Comparison of ENCODE assay signal across 11 cellular contexts in the genomic region with DNA sequence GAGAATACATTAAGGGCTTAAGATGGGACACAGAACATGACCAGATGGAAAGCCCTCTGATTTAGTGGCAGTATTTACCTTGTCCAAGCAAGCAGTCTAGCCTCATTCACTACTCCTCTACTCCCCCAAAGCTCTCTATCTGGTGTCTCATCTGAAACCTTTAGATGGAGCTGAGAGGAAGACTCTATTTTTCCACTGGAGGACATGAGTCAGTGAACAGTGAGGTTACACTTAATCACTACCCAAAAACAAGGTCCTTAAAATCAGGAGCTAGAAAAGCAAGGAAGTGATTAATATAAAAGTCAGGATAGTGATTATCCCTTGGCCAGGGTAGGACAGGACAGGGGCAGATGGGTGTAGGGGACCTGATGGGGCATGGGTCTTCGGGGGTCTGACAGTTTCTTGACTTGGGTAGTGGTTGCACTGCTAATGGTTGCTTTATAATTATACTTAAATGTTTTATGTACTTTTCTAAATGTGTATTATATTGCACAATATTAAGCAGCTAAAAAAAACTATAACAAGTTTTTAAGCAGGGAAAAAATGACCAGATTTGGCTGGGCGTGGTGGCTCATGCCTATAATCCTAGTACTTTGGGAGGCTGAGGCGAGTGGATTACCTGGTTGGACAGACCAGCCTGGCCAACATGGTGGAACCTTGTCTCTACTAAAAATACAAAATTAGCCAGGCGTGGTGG. TPM values are rescaled to one million over a fixed set of nuclear protein-coding genes. Genes with fewer than 3 reads are reported as not detected.
DNase-seq lines count a peak whose midpoint lies in the region; ATAC-seq, FAIRE-seq and TF ChIP-seq lines count a peak whose summit lies in the region.
"Had no signal": no experiment of that assay in that cellular context is flagged by ENCODE, and none has a peak within 500 bp of the region (broad histone marks: within the 10 kb centered on the region; RNA-seq: fewer than 3 reads in every experiment).

No MANE protein-coding gene starts in this region.

- 97% methylated on average over 4 of the region's 4 CpGs for WGBS in GM12878 (ENCODE audit: insufficient coverage, insufficient replicate concordance, low lambda C conversion rate, missing lambda C conversion rate)
- WGBS in hepatocyte (ENCODE audit: low lambda C conversion rate, missing lambda C conversion rate) = 86% methylated on average over 4 of the region's 4 CpGs

- H3K9me3 ChIP-seq in OCI-LY1 (ENCODE audit: low read length) (no peaks in the 10 kb centered on the region), GM12878 (replicated peaks; ENCODE audit: control insufficient read depth, insufficient read depth, low read length) (no peaks in the 10 kb centered on the region), hepatocyte (ENCODE audit: low read depth) (no peaks in the 10 kb centered on the region)

- no peak for FAIRE-seq in GM12878 (lab: Jason Lieb, UNC)

- no peak for TF ChIP-seq RAD21 in GM12878 (IDR thresholded peaks at IDR 0.05; ENCODE audit: insufficient read depth, low read depth, low read length)

- RAD21 ChIA-PET in GM12878 (lab: Charles Lee; ENCODE audit: unreplicated experiment) = interaction anchor here (0.8 to 6.5 kb wide), 14 partner anchors 10 to 95 kb away, joined by 3 to 102 read pairs (median 8); a partner anchor contains a TSS

- no peak for TF ChIP-seq POLR2A in GM12878 (IDR thresholded peaks at IDR 0.05; ENCODE audit: low read depth, low read length)

- in situ Hi-C loops in GM12878 (cut with MboI) = no loop called here

- H3K27ac ChIP-seq in OCI-LY1 (ENCODE audit: low read depth, low read length, poor library complexity, severe bottlenecking) (peak overlapping the region; percentile 97), GM12878 (ENCODE audit: control insufficient read depth, insufficient read depth) (peak overlapping the region; percentile 22), hepatocyte (no peak overlapping the region)
- H3K27ac ChIP-seq: PC-9 had no signal

- H4K20me1 ChIP-seq in OCI-LY1 (ENCODE audit: insufficient read depth, low read length) = no peaks in the 10 kb centered on the region
- H4K20me1 ChIP-seq in GM12878 (ENCODE audit: control insufficient read depth, insufficient read depth) = no peaks in the 10 kb centered on the region
- H4K20me1 ChIP-seq in hepatocyte (ENCODE audit: insufficient read depth, poor library complexity, severe bottlenecking) = no peaks in the 10 kb centered on the region

- peak overlapping the region; percentile 81 for H3K4me3 ChIP-seq in OCI-LY1 (ENCODE audit: low read depth, low read length, poor library complexity, severe bottlenecking)
- H3K4me3 ChIP-seq in GM12878 = peak overlapping the region; percentile 89
- H3K4me3 ChIP-seq in skeletal muscle cell (ENCODE audit: low read depth, low read length) = no peak overlapping the region
- H3K4me3 ChIP-seq in hepatocyte = no peak overlapping the region
- H3K4me3 ChIP-seq: PC-9 had no signal

- SMC1A ChIA-PET in GM12878 (lab: Charles Lee; ENCODE audit: uncharacterized antibody, unreplicated experiment) = interaction anchor here (1.0 to 17.4 kb wide), 18 partner anchors 10 to 109 kb away, joined by 3 to 396 read pairs (median 5); a partner anchor contains a TSS

- H3K27me3 ChIP-seq in OCI-LY1 (ENCODE audit: insufficient read depth, low read length) = no peaks in the 10 kb centered on the region
- H3K27me3 ChIP-seq in GM12878 (replicated peaks in 1 of 2; ENCODE audit: control insufficient read depth in 2 of 2, insufficient read depth in 2 of 2, low read length in 1 of 2) = no peaks in the 10 kb centered on the region
- no peaks in the 10 kb centered on the region for H3K27me3 ChIP-seq in hepatocyte

- DNase-seq in activated CD8-positive, alpha-beta memory T cell treated with anti-CD3 and anti-CD28 coated beads for 24 hours = peak; percentile 66
- no peak for DNase-seq in activated CD8-positive, alpha-beta memory T cell treated with anti-CD3 and anti-CD28 coated beads, Interleukin-2, amount 50 U/mL, for 48 hours
- DNase-seq in GM12878 (ENCODE audit: low read depth, low spot score) = no peak
- peak; percentile 9 for DNase-seq in skeletal muscle cell (ENCODE audit: low read depth)
- no peak for DNase-seq in SHP77 (lab: John Stamatoyannopoulos, UW)
- no peak for DNase-seq in hepatocyte (ENCODE audit: low spot score)
- DNase-seq: hypothalamus, MM.1S, PC-9 had no signal

- H3K36me3 ChIP-seq in OCI-LY1 (ENCODE audit: insufficient read depth, low read length) (peaks cover 17% of the 10 kb centered on the region), GM12878 (ENCODE audit: control insufficient read depth in 2 of 2, insufficient read depth in 2 of 2, low read length in 1 of 2) (peaks cover 0 to 6% of the 10 kb centered on the region in 2 experiments; a peak in 2 of 4 replicates), hepatocyte (replicated peaks; ENCODE audit: insufficient read depth, low read depth) (no peaks in the 10 kb centered on the region)

- POLR2A ChIA-PET in GM12878 (lab: Charles Lee) = interaction anchor here (0.5 to 6.5 kb wide), 9 partner anchors 9 to 379 kb away, joined by 3 to 56 read pairs (median 15); a partner anchor contains a TSS

- 0 out of 2 replicates have a peak, but pooled peaks cover 5% of the 10 kb centered on the region for H3F3A ChIP-seq in OCI-LY1 (ENCODE audit: insufficient read depth, low read length)

- no peak for TF ChIP-seq CTCF in OCI-LY1 (IDR thresholded peaks at IDR 0.05; ENCODE audit: low read length)
- TF ChIP-seq CTCF in GM12878 (IDR thresholded peaks at IDR 0.05 in 2 of 3, conservative IDR thresholded peaks at IDR 0.05 in 1 of 3; ENCODE audit: control insufficient read depth in 2 of 3, extremely low read depth in 1 of 3, insufficient read depth in 1 of 3, low read depth in 3 of 3, low read length in 3 of 3) = no peak
- no peak for TF ChIP-seq CTCF in hepatocyte (IDR thresholded peaks at IDR 0.05; ENCODE audit: poor library complexity)

- no peak for TF ChIP-seq EP300 in GM12878 (IDR thresholded peaks at IDR 0.05; ENCODE audit: borderline replicate concordance in 1 of 2, control insufficient read depth in 1 of 2, low read depth in 2 of 2, low read length in 2 of 2)

- intact Hi-C loops in GM12878 (cut with micrococcal nuclease; ENCODE audit: unreplicated experiment) = no loop called here

- CTCF ChIA-PET in GM12878 (lab: Yijun Ruan, JAX) = interaction anchor here (0.5 to 5.9 kb wide), 14 partner anchors 10 to 175 kb away, joined by 3 to 79 read pairs (median 4); a partner anchor contains a TSS

- H3K9me2 ChIP-seq in OCI-LY1 (ENCODE audit: low read depth, low read length) (no peaks in the 10 kb centered on the region), hepatocyte (replicated peaks; ENCODE audit: insufficient read depth) (no peaks in the 10 kb centered on the region)

- BruUV-seq in GM12878 (replicated peaks; lab: Mats Ljungman, UMichigan) = no TSS peak

- H3K4me2 ChIP-seq in OCI-LY1 (ENCODE audit: low read length) (peak overlapping the region; percentile 88), GM12878 (ENCODE audit: control insufficient read depth, insufficient read depth) (peak overlapping the region; percentile 77), hepatocyte (no peak overlapping the region)
- H3K4me2 ChIP-seq: PC-9 had no signal

- H3K4me1 ChIP-seq in OCI-LY1 (ENCODE audit: insufficient read depth, low read length, severe bottlenecking) (peaks cover 64% of the 10 kb centered on the region), GM12878 (ENCODE audit: control insufficient read depth, insufficient read depth, low read length) (peaks cover 28% of the 10 kb centered on the region), hepatocyte (ENCODE audit: insufficient read depth) (no peaks in the 10 kb centered on the region)

- ATAC-seq in GM12878 (peak; percentile 12; the same call in 2 of the 3 replicates), HG02678 (IDR thresholded peaks at IDR 0.05; ENCODE audit: unreplicated experiment) (no peak)

- H3K9ac ChIP-seq in OCI-LY1 (ENCODE audit: low read length) (no peak overlapping the region; the same call in 1 of the 2 replicates), GM12878 (ENCODE audit: control insufficient read depth, insufficient read depth, low read length) (peak overlapping the region; percentile 28; the same call in 1 of the 2 replicates)

- peaks cover 59% of the 10 kb centered on the region for H3K79me2 ChIP-seq in OCI-LY1 (ENCODE audit: insufficient read depth, low read length)
- peaks cover 69% of the 10 kb centered on the region for H3K79me2 ChIP-seq in GM12878 (ENCODE audit: control insufficient read depth, insufficient read depth, low read length)
- no peaks in the 10 kb centered on the region for H3K79me2 ChIP-seq in hepatocyte

- H2AFZ ChIP-seq in OCI-LY1 (ENCODE audit: low read length) = no peak overlapping the region
- no peak overlapping the region for H2AFZ ChIP-seq in GM12878 (ENCODE audit: control insufficient read depth, low read depth, low read length)
- no peak overlapping the region for H2AFZ ChIP-seq in hepatocyte
- H2AFZ ChIP-seq: PC-9 had no signal

RNA-seq across cellular contexts. Expression of a gene that starts 3.0 kb away (rescaled TPM):
- total RNA-seq in GM12878 (2013; cell fraction: nucleolus; rRNA removed) = 139 and 163 TPM in 2 replicates
- total RNA-seq in GM12878 (2014; rRNA removed) (43.3 and 55.3 TPM in 2 replicates), GM12878 (2014; rRNA removed; fragmentation: Illumina TruSeq; extraction: Trizol) (62.1 and 66.0 TPM in 2 replicates), GM12878 (2021) (39.5 and 46.6 TPM in 2 replicates), hepatocyte (0.17 TPM in 1 of 2 replicates, not detected in the other)
- 16.1 TPM for polyA plus RNA-seq in GM12878 (2011; ENCODE audit: low read depth)
- polyA plus RNA-seq in GM12878 (2011; rRNA removed) (29.6 and 45.0 TPM in 2 replicates), GM12878 (2014; fragmentation: Illumina TruSeq; extraction: Trizol) (65.1 and 89.6 TPM in 2 replicates), GM12878 (2014; fragmentation: Nextera tagmentation; extraction: Ambion mirVana) (10 to 100 TPM; 30.3 to 32.3 TPM), GM12878 (2014; rRNA removed) (21.1 and 22.8 TPM in 2 replicates), GM12878 (2016; fragmentation: Nextera tagmentation; extraction: Ambion mirVana) (10 to 100 TPM; 47.0 to 49.6 TPM), hepatocyte (0.47 TPM in 1 of 2 replicates, not detected in the other)
- 8.7 and 12.8 TPM in 2 replicates for polyA plus RNA-seq in GM12878 (2011; cell fraction: cytosol; rRNA removed)
- 36.0 and 36.3 TPM in 2 replicates for polyA plus RNA-seq in GM12878 (2011; cell fraction: nucleus; rRNA removed)
- polyA plus RNA-seq in GM12878 (2012) = 28.2 and 29.1 TPM in 2 replicates
- polyA minus RNA-seq in GM12878 (2011; rRNA and poly(A)+ RNA removed) = 22.6 and 44.8 TPM in 2 replicates
- polyA minus RNA-seq in GM12878 (2011; cell fraction: cytosol; rRNA and poly(A)+ RNA removed) = 9.9 and 18.0 TPM in 2 replicates
- 34.8 and 53.2 TPM in 2 replicates for polyA minus RNA-seq in GM12878 (2011; cell fraction: nucleus; rRNA and poly(A)+ RNA removed)

RNA-seq across cellular contexts. Expression of a gene that starts 18.8 kb away (rescaled TPM):
- 6.2 and 13.1 TPM in 2 replicates for total RNA-seq in GM12878 (2013; cell fraction: nucleolus; rRNA removed)
- total RNA-seq in GM12878 (2014; rRNA removed) = 0.76 and 1.2 TPM in 2 replicates
- total RNA-seq in GM12878 (2014; rRNA removed; fragmentation: Illumina TruSeq; extraction: Trizol) = 0.67 and 1.1 TPM in 2 replicates
- 0.43 and 0.87 TPM in 2 replicates for total RNA-seq in GM12878 (2021)
- polyA plus RNA-seq in GM12878 (2011; ENCODE audit: low read depth) = 0.30 TPM
- 1.1 and 1.4 TPM in 2 replicates for polyA plus RNA-seq in GM12878 (2011; rRNA removed)
- 0.24 and 0.28 TPM in 2 replicates for polyA plus RNA-seq in GM12878 (2011; cell fraction: cytosol; rRNA removed)
- 1.6 and 2.0 TPM in 2 replicates for polyA plus RNA-seq in GM12878 (2011; cell fraction: nucleus; rRNA removed)
- 0.18 and 0.46 TPM in 2 replicates for polyA plus RNA-seq in GM12878 (2012)
- polyA plus RNA-seq in GM12878 (2014; fragmentation: Illumina TruSeq; extraction: Trizol) = 0.51 and 0.62 TPM in 2 replicates
- polyA plus RNA-seq in GM12878 (2014; fragmentation: Nextera tagmentation; extraction: Ambion mirVana) = under 1 TPM; 0.42 to 0.56 TPM
- polyA plus RNA-seq in GM12878 (2014; rRNA removed) = 0.61 and 0.74 TPM in 2 replicates
- under 1 TPM; 0.48 to 0.57 TPM for polyA plus RNA-seq in GM12878 (2016; fragmentation: Nextera tagmentation; extraction: Ambion mirVana)
- polyA minus RNA-seq in GM12878 (2011; rRNA and poly(A)+ RNA removed) = 0.95 and 1.9 TPM in 2 replicates
- 0.27 and 0.83 TPM in 2 replicates for polyA minus RNA-seq in GM12878 (2011; cell fraction: cytosol; rRNA and poly(A)+ RNA removed)
- 1.2 and 2.0 TPM in 2 replicates for polyA minus RNA-seq in GM12878 (2011; cell fraction: nucleus; rRNA and poly(A)+ RNA removed)
- 0.80 and 3.0 TPM in 2 replicates for total RNA-seq in hepatocyte
- 0.66 and 0.84 TPM in 2 replicates for polyA plus RNA-seq in hepatocyte

RNA-seq across cellular contexts. Expression of a gene that starts 36.1 kb away (rescaled TPM):
- total RNA-seq in GM12878 (2013; cell fraction: nucleolus; rRNA removed) = 148 and 154 TPM in 2 replicates
- total RNA-seq in GM12878 (2014; rRNA removed) (33.5 and 37.3 TPM in 2 replicates), GM12878 (2014; rRNA removed; fragmentation: Illumina TruSeq; extraction: Trizol) (29.3 and 29.7 TPM in 2 replicates), GM12878 (2021) (23.8 and 30.7 TPM in 2 replicates), hepatocyte (9.8 and 11.4 TPM in 2 replicates)
- 22.7 TPM for polyA plus RNA-seq in GM12878 (2011; ENCODE audit: low read depth)
- polyA plus RNA-seq in GM12878 (2011; rRNA removed) (61.0 and 77.0 TPM in 2 replicates), GM12878 (2014; fragmentation: Illumina TruSeq; extraction: Trizol) (36.7 and 44.0 TPM in 2 replicates), GM12878 (2014; fragmentation: Nextera tagmentation; extraction: Ambion mirVana) (10 to 100 TPM; 27.2 to 29.0 TPM), GM12878 (2014; rRNA removed) (31.2 and 40.7 TPM in 2 replicates), GM12878 (2016; fragmentation: Nextera tagmentation; extraction: Ambion mirVana) (10 to 100 TPM; 32.6 to 38.1 TPM), hepatocyte (11.1 and 12.0 TPM in 2 replicates)
- 39.0 and 42.6 TPM in 2 replicates for polyA plus RNA-seq in GM12878 (2011; cell fraction: cytosol; rRNA removed)
- polyA plus RNA-seq in GM12878 (2011; cell fraction: nucleus; rRNA removed) = 122 and 127 TPM in 2 replicates
- 23.5 and 25.9 TPM in 2 replicates for polyA plus RNA-seq in GM12878 (2012)
- polyA minus RNA-seq in GM12878 (2011; rRNA and poly(A)+ RNA removed) = 40.2 and 49.7 TPM in 2 replicates
- polyA minus RNA-seq in GM12878 (2011; cell fraction: cytosol; rRNA and poly(A)+ RNA removed) = 14.0 and 22.0 TPM in 2 replicates
- 26.4 and 37.2 TPM in 2 replicates for polyA minus RNA-seq in GM12878 (2011; cell fraction: nucleus; rRNA and poly(A)+ RNA removed)

RNA-seq across cellular contexts. Expression of a gene that starts 36.6 kb away (rescaled TPM):
- 4.6 and 5.2 TPM in 2 replicates for total RNA-seq in GM12878 (2013; cell fraction: nucleolus; rRNA removed)
- total RNA-seq in GM12878 (2014; rRNA removed) = 13.5 and 13.8 TPM in 2 replicates
- total RNA-seq in GM12878 (2014; rRNA removed; fragmentation: Illumina TruSeq; extraction: Trizol) = 11.9 and 12.8 TPM in 2 replicates
- 13.6 and 14.3 TPM in 2 replicates for total RNA-seq in GM12878 (2021)
- polyA plus RNA-seq in GM12878 (2011; ENCODE audit: low read depth) = 4.5 TPM
- polyA plus RNA-seq in GM12878 (2011; rRNA removed) = 5.5 and 7.4 TPM in 2 replicates
- polyA plus RNA-seq in GM12878 (2011; cell fraction: cytosol; rRNA removed) = 9.8 and 10.6 TPM in 2 replicates
- 4.3 and 6.0 TPM in 2 replicates for polyA plus RNA-seq in GM12878 (2011; cell fraction: nucleus; rRNA removed)
- 6.1 and 6.2 TPM in 2 replicates for polyA plus RNA-seq in GM12878 (2012)
- polyA plus RNA-seq in GM12878 (2014; fragmentation: Illumina TruSeq; extraction: Trizol) = 13.3 and 15.6 TPM in 2 replicates
- polyA plus RNA-seq in GM12878 (2014; fragmentation: Nextera tagmentation; extraction: Ambion mirVana) = 1 to 10 TPM; 5.4 to 7.4 TPM
- 10.3 and 13.0 TPM in 2 replicates for polyA plus RNA-seq in GM12878 (2014; rRNA removed)
- polyA plus RNA-seq in GM12878 (2016; fragmentation: Nextera tagmentation; extraction: Ambion mirVana) = 10 to 100 TPM; 16.5 to 18.3 TPM
- polyA minus RNA-seq in GM12878 (2011; rRNA and poly(A)+ RNA removed) = 6.8 and 10.5 TPM in 2 replicates
- polyA minus RNA-seq in GM12878 (2011; cell fraction: cytosol; rRNA and poly(A)+ RNA removed) = 5.6 and 7.2 TPM in 2 replicates
- polyA minus RNA-seq in GM12878 (2011; cell fraction: nucleus; rRNA and poly(A)+ RNA removed) = 2.3 and 5.5 TPM in 2 replicates
- total RNA-seq in hepatocyte = 6.0 and 6.6 TPM in 2 replicates
- 3.6 and 4.6 TPM in 2 replicates for polyA plus RNA-seq in hepatocyte

RNA-seq across cellular contexts. Expression of a gene that starts 56.3 kb away (rescaled TPM):
- 40.4 and 41.8 TPM in 2 replicates for total RNA-seq in GM12878 (2013; cell fraction: nucleolus; rRNA removed)
- total RNA-seq in GM12878 (2014; rRNA removed) (8.5 and 10.6 TPM in 2 replicates), GM12878 (2014; rRNA removed; fragmentation: Illumina TruSeq; extraction: Trizol) (12.1 and 12.4 TPM in 2 replicates), GM12878 (2021) (13.1 and 19.0 TPM in 2 replicates), hepatocyte (20.3 and 21.8 TPM in 2 replicates)
- 4.3 TPM for polyA plus RNA-seq in GM12878 (2011; ENCODE audit: low read depth)
- polyA plus RNA-seq in GM12878 (2011; rRNA removed) (26.8 and 39.6 TPM in 2 replicates), GM12878 (2014; fragmentation: Illumina TruSeq; extraction: Trizol) (10.6 and 11.1 TPM in 2 replicates), GM12878 (2014; fragmentation: Nextera tagmentation; extraction: Ambion mirVana) (10 to 100 TPM in 1 of 2 experiments, 1 to 10 TPM in 1; 2.9 to 10.5 TPM), GM12878 (2014; rRNA removed) (6.5 and 8.4 TPM in 2 replicates), GM12878 (2016; fragmentation: Nextera tagmentation; extraction: Ambion mirVana) (10 to 100 TPM; 12.5 to 13.3 TPM), hepatocyte (10.2 and 12.8 TPM in 2 replicates)
- 11.4 and 12.8 TPM in 2 replicates for polyA plus RNA-seq in GM12878 (2011; cell fraction: cytosol; rRNA removed)
- 13.4 and 22.1 TPM in 2 replicates for polyA plus RNA-seq in GM12878 (2011; cell fraction: nucleus; rRNA removed)
- polyA plus RNA-seq in GM12878 (2012) = 7.2 and 14.6 TPM in 2 replicates
- 56.2 and 120 TPM in 2 replicates for polyA minus RNA-seq in GM12878 (2011; rRNA and poly(A)+ RNA removed)
- polyA minus RNA-seq in GM12878 (2011; cell fraction: cytosol; rRNA and poly(A)+ RNA removed) = 19.8 and 26.3 TPM in 2 replicates
- 16.7 and 22.0 TPM in 2 replicates for polyA minus RNA-seq in GM12878 (2011; cell fraction: nucleus; rRNA and poly(A)+ RNA removed)

Comparison
In these comparisons a context has a peak if more than half of its experiments do, and no peak if none do; other contexts are left out.
1. DNase-seq: peak in activated CD8-positive, alpha-beta memory T cell treated with anti-CD3 and anti-CD28 coated beads for 24 hours (single experiment) and skeletal muscle cell (single experiment); none in activated CD8-positive, alpha-beta memory T cell treated with anti-CD3 and anti-CD28 coated beads, Interleukin-2, amount 50 U/mL, for 48 hours (single experiment), GM12878 (single experiment), SHP77 (0 of 2) and hepatocyte (single experiment).
2. H3K4me3 ChIP-seq: peak in OCI-LY1 (single experiment) and GM12878 (single experiment); none in skeletal muscle cell (single experiment) and hepatocyte (single experiment).
3. RNA of a gene that starts 3.0 kb away (total RNA-seq): 39.5 to 163 TPM in GM12878; 0.17 TPM in hepatocyte; every median in the first group is over 10 times any median in the second.